Comparison of ENCODE assay signal across 9 cellular contexts in genomic region chr11:22780914-22781593, GRCh38. TPM values are rescaled to one million over a fixed set of nuclear protein-coding genes. Genes with fewer than 3 reads are reported as not detected.
DNase-seq lines count a peak whose midpoint lies in the region; ATAC-seq and TF ChIP-seq lines count a peak whose summit lies in the region.
"Had no signal": no experiment of that assay in that cellular context is flagged by ENCODE, and none has a peak within 500 bp of the region (broad histone marks: within the 10 kb centered on the region; RNA-seq: fewer than 3 reads in every experiment).

No MANE protein-coding gene starts in this region.

- H3K27me3 ChIP-seq in right cardiac atrium (ENCODE audit: control insufficient read depth, insufficient read depth) = no peaks in the 10 kb centered on the region
- H3K27me3 ChIP-seq: SJSA1 had no signal

- POLR2A ChIA-PET in activated naive CD8-positive, alpha-beta T cell treated with anti-CD3 and anti-CD28 coated beads, Interleukin-2, amount 10 ng/mL, durations not matched to agents 7 days and 5 days (lab: Charles Lee) = no interaction called here

- intact Hi-C loops in right cardiac atrium (cut with DNase I) = no loop called here

- H3K9me3 ChIP-seq in right cardiac atrium (ENCODE audit: control insufficient read depth, low read length) = no peaks in the 10 kb centered on the region
- H3K9me3 ChIP-seq: SJSA1 had no signal

- DNase-seq in activated naive CD8-positive, alpha-beta T cell treated with anti-CD3 and anti-CD28 coated beads, Interleukin-2, amount 10 ng/mL, durations not matched to agents 7 days and 5 days = no peak
- DNase-seq in activated naive CD8-positive, alpha-beta T cell treated with anti-CD3 and anti-CD28 coated beads for 36 hours = no peak
- peak; percentile 69 for DNase-seq in NCI-H1092 treated with DMSO at 0.1 percent for 48 hours (lab: John Stamatoyannopoulos, UW)
- no peak for DNase-seq in right cardiac atrium
- no peak for DNase-seq in omental fat pad (ENCODE audit: low spot score)
- no peak for DNase-seq in stimulated activated CD4-positive, alpha-beta T cell treated with anti-CD3 and anti-CD28 coated beads, Interleukin-2, amount 100 ng/mL, for 48 hours
- no peak for DNase-seq in activated CD8-positive, alpha-beta memory T cell treated with anti-CD3 and anti-CD28 coated beads for 24 hours

- H3K9me3 Mint-ChIP-seq in activated naive CD8-positive, alpha-beta T cell treated with anti-CD3 and anti-CD28 coated beads, Interleukin-2, amount 10 ng/mL, durations not matched to agents 7 days and 5 days = peaks cover 2% of the 10 kb centered on the region
- no peaks in the 10 kb centered on the region for H3K9me3 Mint-ChIP-seq in activated naive CD8-positive, alpha-beta T cell treated with anti-CD3 and anti-CD28 coated beads for 36 hours

- ATAC-seq in activated naive CD8-positive, alpha-beta T cell treated with anti-CD3 and anti-CD28 coated beads, Interleukin-2, amount 10 ng/mL, durations not matched to agents 7 days and 5 days (ENCODE audit: low read depth) = peak; percentile 33
- peak; percentile 83 for ATAC-seq in HG02798 (IDR thresholded peaks at IDR 0.05; ENCODE audit: poor library complexity, unreplicated experiment)
- ATAC-seq in right cardiac atrium = no peak
- ATAC-seq in omental fat pad (ENCODE audit: low FRiP score) = no peak

- no peak for TF ChIP-seq CTCF in omental fat pad (IDR thresholded peaks at IDR 0.05)

- H3K4me1 Mint-ChIP-seq in activated naive CD8-positive, alpha-beta T cell treated with anti-CD3 and anti-CD28 coated beads, Interleukin-2, amount 10 ng/mL, durations not matched to agents 7 days and 5 days = peaks cover 6% of the 10 kb centered on the region
- peaks cover 7% of the 10 kb centered on the region for H3K4me1 Mint-ChIP-seq in activated naive CD8-positive, alpha-beta T cell treated with anti-CD3 and anti-CD28 coated beads for 36 hours

- H3K4me3 ChIP-seq in right cardiac atrium (ENCODE audit: low read length) = no peak overlapping the region
- H3K4me3 ChIP-seq: SJSA1 had no signal

- 45% methylated on average over 3 of the region's 3 CpGs for WGBS in right cardiac atrium

- no peaks in the 10 kb centered on the region for H3K4me1 ChIP-seq in right cardiac atrium (ENCODE audit: control insufficient read depth, insufficient read depth, low read length)
- H3K4me1 ChIP-seq: SJSA1 had no signal

- H3K4me3 Mint-ChIP-seq in activated naive CD8-positive, alpha-beta T cell treated with anti-CD3 and anti-CD28 coated beads, Interleukin-2, amount 10 ng/mL, durations not matched to agents 7 days and 5 days = no peak overlapping the region
- H3K4me3 Mint-ChIP-seq in activated naive CD8-positive, alpha-beta T cell treated with anti-CD3 and anti-CD28 coated beads for 36 hours = no peak overlapping the region

- no peaks in the 10 kb centered on the region for H3K27me3 Mint-ChIP-seq in activated naive CD8-positive, alpha-beta T cell treated with anti-CD3 and anti-CD28 coated beads, Interleukin-2, amount 10 ng/mL, durations not matched to agents 7 days and 5 days
- H3K27me3 Mint-ChIP-seq in activated naive CD8-positive, alpha-beta T cell treated with anti-CD3 and anti-CD28 coated beads for 36 hours = no peaks in the 10 kb centered on the region

- H3K36me3 Mint-ChIP-seq in activated naive CD8-positive, alpha-beta T cell treated with anti-CD3 and anti-CD28 coated beads, Interleukin-2, amount 10 ng/mL, durations not matched to agents 7 days and 5 days = no peaks in the 10 kb centered on the region
- no peaks in the 10 kb centered on the region for H3K36me3 Mint-ChIP-seq in activated naive CD8-positive, alpha-beta T cell treated with anti-CD3 and anti-CD28 coated beads for 36 hours

- H3K27ac Mint-ChIP-seq in activated naive CD8-positive, alpha-beta T cell treated with anti-CD3 and anti-CD28 coated beads, Interleukin-2, amount 10 ng/mL, durations not matched to agents 7 days and 5 days = peak overlapping the region; percentile 12
- H3K27ac Mint-ChIP-seq in activated naive CD8-positive, alpha-beta T cell treated with anti-CD3 and anti-CD28 coated beads for 36 hours = no peak overlapping the region

- H3K27ac ChIP-seq in right cardiac atrium (ENCODE audit: low read length) = no peak overlapping the region
- H3K27ac ChIP-seq: SJSA1 had no signal

RNA-seq across cellular contexts. Expression of gene SVIP, which starts 48.5 kb away (rescaled TPM):
- 10 to 100 TPM; 42.4 to 42.7 TPM for total RNA-seq in activated naive CD8-positive, alpha-beta T cell treated with anti-CD3 and anti-CD28 coated beads, Interleukin-2, amount 10 ng/mL, durations not matched to agents 7 days and 5 days
- 10 to 100 TPM; 79.4 to 86.7 TPM for total RNA-seq in activated naive CD8-positive, alpha-beta T cell treated with anti-CD3 and anti-CD28 coated beads for 36 hours
- total RNA-seq in right cardiac atrium = 10 to 100 TPM; 28.0 to 53.5 (median 39.3) TPM
- 20.2 TPM for polyA plus RNA-seq in right cardiac atrium
- total RNA-seq in omental fat pad = 10 to 100 TPM in 1 of 4 donors, 1 to 10 TPM in 3; 4.2 to 14.7 (median 5.3) TPM

Comparison
In these comparisons a context has a peak if more than half of its experiments do, and no peak if none do; other contexts are left out.
1. ATAC-seq: peak in activated naive CD8-positive, alpha-beta T cell treated with anti-CD3 and anti-CD28 coated beads, Interleukin-2, amount 10 ng/mL, durations not matched to agents 7 days and 5 days (single experiment) and HG02798 (single experiment); none in right cardiac atrium (0 of 2) and omental fat pad (single experiment).